In the genomic region with DNA sequence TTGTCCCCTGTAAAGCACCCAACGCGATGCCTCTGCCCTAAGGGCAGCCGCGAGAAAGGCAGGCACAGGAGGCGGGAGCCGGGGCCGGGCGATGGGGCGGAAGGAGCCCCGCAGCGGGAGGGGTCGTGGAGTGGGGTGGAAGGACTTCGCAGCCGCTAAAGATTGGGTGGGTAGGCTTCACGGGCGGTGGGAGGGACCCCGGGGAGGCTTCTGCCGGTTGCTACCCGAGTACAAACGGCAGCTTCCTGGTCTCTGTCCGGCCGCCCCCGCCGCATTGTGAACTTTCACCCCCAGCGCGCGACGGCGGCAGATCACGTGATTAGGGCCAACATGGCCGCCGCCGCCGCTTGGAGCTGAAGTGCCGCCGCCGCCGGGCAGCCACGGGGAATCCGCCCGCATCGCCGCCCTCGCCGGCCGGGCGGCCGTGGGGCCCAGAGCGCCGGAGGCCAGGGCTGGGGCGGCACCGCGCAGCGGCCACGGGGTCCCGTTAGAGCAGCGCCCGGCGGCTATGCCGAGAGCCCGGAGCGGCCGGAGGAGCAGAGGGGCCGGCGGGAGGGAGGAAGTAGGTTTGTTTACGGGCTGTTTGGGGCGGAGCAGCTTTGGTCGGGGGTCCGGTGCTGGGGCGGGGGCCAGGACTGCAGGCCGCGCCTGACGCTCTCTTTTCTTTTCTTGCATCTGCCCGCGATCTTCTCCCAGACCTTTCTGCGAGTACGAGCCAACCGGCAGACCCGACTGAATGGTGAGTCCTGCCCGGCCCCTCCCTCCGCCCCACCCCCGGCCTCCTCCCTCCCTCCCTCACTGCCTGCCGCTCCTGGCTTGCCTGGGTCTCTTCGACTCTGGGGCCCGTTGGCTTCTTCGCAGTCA, we compare ENCODE assay signal across 8 cellular contexts. TPM values are rescaled to one million over a fixed set of nuclear protein-coding genes. Genes with fewer than 3 reads are reported as not detected.
DNase-seq lines count a peak whose midpoint lies in the region; ATAC-seq and TF ChIP-seq lines count a peak whose summit lies in the region.

No MANE protein-coding gene starts in this region.

- no peak for TF ChIP-seq CTCF in coronary artery (IDR thresholded peaks at IDR 0.05)
- TF ChIP-seq CTCF in left lung (IDR thresholded peaks at IDR 0.05), result no peak

- peak overlapping the region; percentile 89 for H3K4me3 Mint-ChIP-seq in activated CD4-positive, alpha-beta T cell treated with anti-CD3 and anti-CD28 coated beads, Interleukin-2, amount 10 ng/mL, durations not matched to agents 7 days and 5 days

- peaks cover 37% of the 10 kb centered on the region for H3K4me1 Mint-ChIP-seq in activated CD4-positive, alpha-beta T cell treated with anti-CD3 and anti-CD28 coated beads, Interleukin-2, amount 10 ng/mL, durations not matched to agents 7 days and 5 days

- intact Hi-C loops in left lung (cut with DNase I), result no loop called here

- POLR2A ChIA-PET in activated CD4-positive, alpha-beta T cell treated with anti-CD3 and anti-CD28 coated beads, Interleukin-2, amount 10 ng/mL, durations not matched to agents 7 days and 5 days (lab: Charles Lee), result interaction anchor here (0.7 to 1.8 kb wide), 4 partner anchors 10 to 89 kb away, joined by 3 to 5 read pairs (median 4); partner anchors contain the start of genes ARMH1 and TMEM53

- H3K4me3 ChIP-seq in coronary artery (peak overlapping the region; percentile 89), left lung (peak overlapping the region; percentile 51 to 69)

- H3K27ac Mint-ChIP-seq in activated CD4-positive, alpha-beta T cell treated with anti-CD3 and anti-CD28 coated beads, Interleukin-2, amount 10 ng/mL, durations not matched to agents 7 days and 5 days, result peak overlapping the region; percentile 99

- H3K27ac ChIP-seq in coronary artery (peak overlapping the region; percentile 91 to 92), left lung (peak overlapping the region; percentile 90 to 97)

- ATAC-seq in GM19025 (IDR thresholded peaks at IDR 0.05; ENCODE audit: low read depth, unreplicated experiment), result peak; percentile 71
- peak; percentile 71 for ATAC-seq in HG03196 (IDR thresholded peaks at IDR 0.05; ENCODE audit: unreplicated experiment)
- ATAC-seq in left lung, result peak; percentile 91

- no peaks in the 10 kb centered on the region for H3K9me3 ChIP-seq in left lung

- CTCF ChIA-PET in activated CD4-positive, alpha-beta T cell treated with anti-CD3 and anti-CD28 coated beads, Interleukin-2, amount 10 ng/mL, durations not matched to agents 7 days and 5 days (lab: Charles Lee), result interaction anchor here (0.7 to 11.0 kb wide), 4 partner anchors 11 to 20 kb away, joined by 3 to 72 read pairs (median 3); no protein-coding TSS in a partner anchor

- H3K27me3 Mint-ChIP-seq in activated CD4-positive, alpha-beta T cell treated with anti-CD3 and anti-CD28 coated beads, Interleukin-2, amount 10 ng/mL, durations not matched to agents 7 days and 5 days, result no peaks in the 10 kb centered on the region

- peak; percentile 92 for DNase-seq in AG08396 (ENCODE audit: low spot score)
- DNase-seq in NCI-H460 (ENCODE audit: extremely low read depth, low read depth), result peak; percentile 66
- peak; percentile 92 for DNase-seq in activated CD4-positive, alpha-beta T cell treated with anti-CD3 and anti-CD28 coated beads, Interleukin-2, amount 10 ng/mL, durations not matched to agents 7 days and 5 days
- peak; percentile 93 for DNase-seq in coronary artery (ENCODE audit: low spot score)
- DNase-seq in left lung, result peak; percentile 91 to 97
- DNase-seq in stimulated activated CD4-positive, alpha-beta T cell treated with anti-CD3 and anti-CD28 coated beads, Interleukin-2, amount 100 ng/mL, for 4 hours (ENCODE audit: low read depth), result peak; percentile 88

- no peaks in the 10 kb centered on the region for H3K27me3 ChIP-seq in left lung

- H3K4me1 ChIP-seq in left lung, result peaks cover 0 to 32% of the 10 kb centered on the region in 2 donors

- peaks cover 3% of the 10 kb centered on the region for H3K9me3 Mint-ChIP-seq in activated CD4-positive, alpha-beta T cell treated with anti-CD3 and anti-CD28 coated beads, Interleukin-2, amount 10 ng/mL, durations not matched to agents 7 days and 5 days

- H3K36me3 Mint-ChIP-seq in activated CD4-positive, alpha-beta T cell treated with anti-CD3 and anti-CD28 coated beads, Interleukin-2, amount 10 ng/mL, durations not matched to agents 7 days and 5 days (ENCODE audit: low read depth), result peaks cover 28% of the 10 kb centered on the region

- peaks cover 0 to 38% of the 10 kb centered on the region in 2 donors for H3K36me3 ChIP-seq in left lung

RNA-seq across cellular contexts. Expression of gene TMEM53, which starts 42.4 kb away (rescaled TPM):
- 2.3 and 4.5 TPM in 2 replicates for total RNA-seq in NCI-H460 (2014; rRNA removed; shearing (Covaris generic))
- 1.6 and 4.4 TPM in 2 replicates for polyA plus RNA-seq in NCI-H460 (2014; cell fraction: nucleus; rRNA removed)
- 1 to 10 TPM; 3.0 to 3.5 TPM for total RNA-seq in activated CD4-positive, alpha-beta T cell treated with anti-CD3 and anti-CD28 coated beads, Interleukin-2, amount 10 ng/mL, durations not matched to agents 7 days and 5 days
- total RNA-seq in left lung, result 10 to 100 TPM; 17.1 to 18.8 TPM

RNA-seq across cellular contexts. Expression of gene ARMH1, which starts 42.6 kb away (rescaled TPM):
- total RNA-seq in NCI-H460 (2014; rRNA removed; shearing (Covaris generic)), result 0.62 TPM in 1 of 2 replicates, not detected in the other
- polyA plus RNA-seq in NCI-H460 (2014; cell fraction: nucleus; rRNA removed), result 0.20 and 1.9 TPM in 2 replicates
- 10 to 100 TPM; 47.4 to 50.7 TPM for total RNA-seq in activated CD4-positive, alpha-beta T cell treated with anti-CD3 and anti-CD28 coated beads, Interleukin-2, amount 10 ng/mL, durations not matched to agents 7 days and 5 days
- 1 to 10 TPM; 4.0 to 6.4 TPM for total RNA-seq in left lung

Comparison
In these comparisons a context has a peak if more than half of its experiments do, and no peak if none do; other contexts are left out.
1. Peak in every context shown above with its lines: DNase-seq, ATAC-seq, H3K4me3 ChIP-seq and H3K27ac ChIP-seq.
2. RNA of gene ARMH1, which starts 42.6 kb away (total RNA-seq): 47.4 to 50.7 TPM in activated CD4-positive, alpha-beta T cell treated with anti-CD3 and anti-CD28 coated beads, Interleukin-2, amount 10 ng/mL, durations not matched to agents 7 days and 5 days; 4.0 to 6.4 TPM in left lung and 0.62 TPM in NCI-H460; every median in the first group is over 4 times any median in the second.